In genomic region chr7:44131173-44132009, GRCh38 we compare ENCODE assay signal across 10 cellular contexts. TPM values are rescaled to one million over a fixed set of nuclear protein-coding genes. Genes with fewer than 3 reads are reported as not detected.
A peak's percentile ranks its signal among the peaks of the same experiment; 100 is the strongest.
DNase-seq lines count a peak whose midpoint lies in the region; ATAC-seq, FAIRE-seq and TF ChIP-seq lines count a peak whose summit lies in the region.
"Had no signal": no experiment of that assay in that cellular context is flagged by ENCODE, and none has a peak within 500 bp of the region (broad histone marks: within the 10 kb centered on the region; RNA-seq: fewer than 3 reads in every experiment).

No MANE protein-coding gene starts in this region.

- H3K4me1 Mint-ChIP-seq in mesothelial cell of epicardium (peaks cover 17% of the 10 kb centered on the region), immature natural killer cell (no peaks in the 10 kb centered on the region)

- FAIRE-seq in G401.6 (lab: Jason Lieb, UNC): peak; percentile 23

- H2AFZ ChIP-seq in MM.1S (ENCODE audit: low read length): no peak overlapping the region

- peak overlapping the region; percentile 91 for H3K27ac Mint-ChIP-seq in mesothelial cell of epicardium
- H3K27ac Mint-ChIP-seq in immature natural killer cell: no peak overlapping the region

- no peak for TF ChIP-seq POLR2A in GM18505 (IDR thresholded peaks at IDR 0.05; ENCODE audit: borderline replicate concordance, extremely low read depth, insufficient read depth, insufficient read length)

- H3K27me3 Mint-ChIP-seq in mesothelial cell of epicardium (ENCODE audit: low read depth) (no peaks in the 10 kb centered on the region), immature natural killer cell (ENCODE audit: low read depth in 3 of 3) (peaks cover 0 to 9% (median 0%) of the 10 kb centered on the region in 3 donors)

- H3K4me1 ChIP-seq in MM.1S (ENCODE audit: low read length): no peaks in the 10 kb centered on the region

- no peaks in the 10 kb centered on the region for H3F3A ChIP-seq in MM.1S (ENCODE audit: insufficient read depth, low read length)

- TF ChIP-seq CTCF in MM.1S (IDR thresholded peaks at IDR 0.05; ENCODE audit: low read length) (peak; percentile 21), astrocyte of the cerebellum (IDR thresholded peaks at IDR 0.05; ENCODE audit: low read depth, low read length, missing control alignments) (peak; percentile 53), mesothelial cell of epicardium (IDR thresholded peaks at IDR 0.05; ENCODE audit: unreplicated experiment) (no peak)

- H3K9ac ChIP-seq in MM.1S (ENCODE audit: low read length): no peak overlapping the region

- H3K9me2 ChIP-seq in MM.1S (replicated peaks; ENCODE audit: insufficient read depth, low read length): no peaks in the 10 kb centered on the region

- no peak for ATAC-seq in HG03196 (IDR thresholded peaks at IDR 0.05; ENCODE audit: unreplicated experiment)
- ATAC-seq in GM18505 (IDR thresholded peaks at IDR 0.05; ENCODE audit: unreplicated experiment): no peak
- no peak for ATAC-seq in GM19328 (IDR thresholded peaks at IDR 0.05; ENCODE audit: unreplicated experiment)

- peaks cover 3% of the 10 kb centered on the region for H3K36me3 Mint-ChIP-seq in mesothelial cell of epicardium
- H3K36me3 Mint-ChIP-seq in immature natural killer cell: peaks cover 0 to 7% (median 0%) of the 10 kb centered on the region in 3 donors

- H3K4me3 ChIP-seq in MM.1S (ENCODE audit: low read length) (no peak overlapping the region), astrocyte of the cerebellum (ENCODE audit: low read depth, low read length) (no peak overlapping the region)
- H3K4me3 ChIP-seq: skin epidermis had no signal

- no peak overlapping the region for H3K4me2 ChIP-seq in MM.1S (ENCODE audit: low read depth, low read length)

- H3K4me3 Mint-ChIP-seq in mesothelial cell of epicardium (no peak overlapping the region), immature natural killer cell (no peak overlapping the region)

- no peaks in the 10 kb centered on the region for H3K36me3 ChIP-seq in MM.1S (replicated peaks; ENCODE audit: insufficient read depth, low read length)

- H3K9me3 ChIP-seq in MM.1S (replicated peaks; ENCODE audit: insufficient read depth, low read length): no peaks in the 10 kb centered on the region

- no peak overlapping the region for H3K27ac ChIP-seq in MM.1S (ENCODE audit: low read length)
- H3K27ac ChIP-seq: skin epidermis had no signal

- peaks cover 16% of the 10 kb centered on the region for H3K9me3 Mint-ChIP-seq in mesothelial cell of epicardium
- H3K9me3 Mint-ChIP-seq in immature natural killer cell: no peaks in the 10 kb centered on the region

- H4K20me1 ChIP-seq in MM.1S (ENCODE audit: insufficient read depth, low read length): no peaks in the 10 kb centered on the region

- in situ Hi-C loops in astrocyte of the cerebellum (cut with HindIII; ENCODE audit: low sequenced_read_pairs): no loop called here

- DNase-seq in MM.1S (peak; percentile 31), astrocyte of the cerebellum (ENCODE audit: low read depth) (no peak), mesothelial cell of epicardium (ENCODE audit: low spot score in 2 of 2, unreplicated experiment in 2 of 2) (no peak), immature natural killer cell (no peak)

- H3K27me3 ChIP-seq in MM.1S (replicated peaks; ENCODE audit: insufficient read depth, low read length): no peaks in the 10 kb centered on the region

- H3K79me2 ChIP-seq in MM.1S (ENCODE audit: low read length): no peaks in the 10 kb centered on the region

RNA-seq across cellular contexts. Expression of gene POLD2, which starts 8.0 kb away (rescaled TPM):
- total RNA-seq in mesothelial cell of epicardium: 117 to 126 TPM (median 125 TPM) in 3 replicates
- polyA plus RNA-seq in immature natural killer cell: 10 to 100 TPM; 39.8 to 65.7 (median 48.4) TPM

RNA-seq across cellular contexts. Expression of gene MYL7, which starts 9.7 kb away (rescaled TPM):
- 11.4 to 14.3 TPM (median 12.5 TPM) in 3 replicates for total RNA-seq in mesothelial cell of epicardium
- not detected for polyA plus RNA-seq in immature natural killer cell
- total RNA-seq: T-helper 1 cell treated with Interleukin-12 subunit alpha and Interleukin-12 subunit beta and Interleukin-4 antibody, amounts not matched to agents 30 ng/mL and 1 ng/mL, for 36 hours had no signal

RNA-seq across cellular contexts. Expression of gene AEBP1, which starts 27.2 kb away (rescaled TPM):
- total RNA-seq in mesothelial cell of epicardium: 94.3 to 96.8 TPM (median 95.2 TPM) in 3 replicates
- 1 to 10 TPM in 2 of 3 donors, not detected in 1; 1.5 TPM for polyA plus RNA-seq in immature natural killer cell

RNA-seq across cellular contexts. Expression of gene POLM, which starts 49.1 kb away (rescaled TPM):
- total RNA-seq in mesothelial cell of epicardium: 27.1 to 29.8 TPM (median 29.0 TPM) in 3 replicates
- polyA plus RNA-seq in immature natural killer cell: 10 to 100 TPM in 1 of 3 donors, 1 to 10 TPM in 2; 5.1 to 23.3 (median 7.2) TPM

RNA-seq across cellular contexts. Expression of gene GCK, which starts 57.8 kb away (rescaled TPM):
- total RNA-seq in mesothelial cell of epicardium: 1.5 to 2.4 TPM (median 2.2 TPM) in 3 replicates
- not detected for polyA plus RNA-seq in immature natural killer cell
- total RNA-seq: T-helper 1 cell treated with Interleukin-12 subunit alpha and Interleukin-12 subunit beta and Interleukin-4 antibody, amounts not matched to agents 30 ng/mL and 1 ng/mL, for 36 hours had no signal
